In genomic region chr2:31134450-31134849, GRCh38 we compare ENCODE assay signal across 18 cellular contexts. TPM values are rescaled to one million over a fixed set of nuclear protein-coding genes. Genes with fewer than 3 reads are reported as not detected.
A peak's percentile ranks its signal among the peaks of the same experiment; 100 is the strongest.
DNase-seq lines count a peak whose midpoint lies in the region; ATAC-seq and TF ChIP-seq lines count a peak whose summit lies in the region.
"Had no signal": no experiment of that assay in that cellular context is flagged by ENCODE, and none has a peak within 500 bp of the region (broad histone marks: within the 10 kb centered on the region; RNA-seq: fewer than 3 reads in every experiment).

No MANE protein-coding gene starts in this region.

- H3K36me3 ChIP-seq in BLaER1 = 0 out of 2 replicates have a peak, but pooled peaks cover 7% of the 10 kb centered on the region
- H3K36me3 ChIP-seq in OCI-LY3 (replicated peaks; ENCODE audit: low read depth, low read length) = peaks cover 23% of the 10 kb centered on the region
- no peaks in the 10 kb centered on the region for H3K36me3 ChIP-seq in esophagus muscularis mucosa
- H3K36me3 ChIP-seq: BE2C had no signal

- TF ChIP-seq EP300 in esophagus muscularis mucosa (IDR thresholded peaks at IDR 0.05) = no peak

- H3K4me1 Mint-ChIP-seq in stimulated activated effector memory CD8-positive, alpha-beta T cell treated with anti-CD3 and anti-CD28 coated beads, Interleukin-12 subunit alpha, Interleukin-12 subunit beta, amount 100 ng/mL, for 72 hours = peaks cover 8% of the 10 kb centered on the region

- H3K4me3 ChIP-seq in BLaER1 (no peak overlapping the region), OCI-LY3 (ENCODE audit: low read length) (no peak overlapping the region), esophagus muscularis mucosa (no peak overlapping the region)
- H3K4me3 ChIP-seq: GM23338 had no signal

- peak; percentile 66 for DNase-seq in esophagus muscularis mucosa (ENCODE audit: extremely low spot score)
- peak; percentile 57 for DNase-seq in mesenteric fat pad (ENCODE audit: low spot score)
- no peak for DNase-seq in activated naive CD4-positive, alpha-beta T cell treated with anti-CD3 and anti-CD28 coated beads, Interleukin-2, amount 50 U/mL, for 16 hours
- DNase-seq in stimulated activated effector memory CD8-positive, alpha-beta T cell treated with anti-CD3 and anti-CD28 coated beads, Interleukin-12 subunit alpha, Interleukin-12 subunit beta, amount 100 ng/mL, for 72 hours (ENCODE audit: low spot score in 2 of 2) = no peak
- no peak for DNase-seq in AG08396 (ENCODE audit: low spot score)
- DNase-seq: AML-193; BE2C; Caco-2; CD4-positive, CD25-positive, alpha-beta regulatory T cell; CD8-positive, alpha-beta T cell; DMS153; DND-41; H9 had no signal

- H3K36me3 Mint-ChIP-seq in stimulated activated effector memory CD8-positive, alpha-beta T cell treated with anti-CD3 and anti-CD28 coated beads, Interleukin-12 subunit alpha, Interleukin-12 subunit beta, amount 100 ng/mL, for 72 hours = no peaks in the 10 kb centered on the region
- H3K36me3 Mint-ChIP-seq: CD4-positive, CD25-positive, alpha-beta regulatory T cell; CD8-positive, alpha-beta T cell had no signal

- TF ChIP-seq CTCF in OCI-LY3 (IDR thresholded peaks at IDR 0.05; ENCODE audit: low read depth, low read length) = no peak
- no peak for TF ChIP-seq CTCF in esophagus muscularis mucosa (IDR thresholded peaks at IDR 0.05)

- no peak for TF ChIP-seq POLR2A in esophagus muscularis mucosa (IDR thresholded peaks at IDR 0.05; ENCODE audit: low read depth)

- H4K20me1 ChIP-seq in BLaER1 (peaks cover 70% of the 10 kb centered on the region), OCI-LY3 (ENCODE audit: insufficient read depth, low read length) (peaks cover 73% of the 10 kb centered on the region)

- H3K27ac ChIP-seq in BLaER1 (peak overlapping the region; percentile 14; the same call in 1 of the 2 replicates), OCI-LY3 (ENCODE audit: low read length) (no peak overlapping the region), esophagus muscularis mucosa (replicated peaks in 1 of 4) (no peak overlapping the region)
- H3K27ac ChIP-seq: 22Rv1, C4-2B had no signal

- peaks cover 87% of the 10 kb centered on the region for H3K79me2 ChIP-seq in OCI-LY3 (ENCODE audit: low read length)

- H2AFZ ChIP-seq in OCI-LY3 (ENCODE audit: low read depth, low read length) = no peak overlapping the region
- H2AFZ ChIP-seq: GM23338 had no signal

- 76% methylated on average over 5 of the region's 5 CpGs for WGBS in esophagus muscularis mucosa

- no peaks in the 10 kb centered on the region for H3K27me3 ChIP-seq in BLaER1
- H3K27me3 ChIP-seq in OCI-LY3 (ENCODE audit: low read depth, low read length) = no peaks in the 10 kb centered on the region
- peaks cover 0 to 63% (median 28%) of the 10 kb centered on the region in 4 donors for H3K27me3 ChIP-seq in esophagus muscularis mucosa

- no peak overlapping the region for H3K4me3 Mint-ChIP-seq in stimulated activated effector memory CD8-positive, alpha-beta T cell treated with anti-CD3 and anti-CD28 coated beads, Interleukin-12 subunit alpha, Interleukin-12 subunit beta, amount 100 ng/mL, for 72 hours
- H3K4me3 Mint-ChIP-seq: CD4-positive, CD25-positive, alpha-beta regulatory T cell; CD8-positive, alpha-beta T cell; GM23338; H9 had no signal

- no peak overlapping the region for H3K9ac ChIP-seq in BLaER1
- no peak overlapping the region for H3K9ac ChIP-seq in OCI-LY3 (ENCODE audit: low read length)

- H3K4me1 ChIP-seq in BLaER1 (peaks cover 84% of the 10 kb centered on the region), OCI-LY3 (ENCODE audit: low read length) (peaks cover 50% of the 10 kb centered on the region), esophagus muscularis mucosa (peaks cover 12 to 23% (median 23%) of the 10 kb centered on the region in 4 donors)
- H3K4me1 ChIP-seq: Caco-2 had no signal

- intact Hi-C loops in esophagus muscularis mucosa (cut with DNase I) = no loop called here

- no peak overlapping the region for H3K27ac Mint-ChIP-seq in stimulated activated effector memory CD8-positive, alpha-beta T cell treated with anti-CD3 and anti-CD28 coated beads, Interleukin-12 subunit alpha, Interleukin-12 subunit beta, amount 100 ng/mL, for 72 hours
- H3K27ac Mint-ChIP-seq: CD4-positive, CD25-positive, alpha-beta regulatory T cell; CD8-positive, alpha-beta T cell; GM23338; H9 had no signal

- no peak for ATAC-seq in stimulated activated effector memory CD8-positive, alpha-beta T cell treated with anti-CD3 and anti-CD28 coated beads, Interleukin-12 subunit alpha, Interleukin-12 subunit beta, amount 100 ng/mL, for 72 hours
- ATAC-seq: CD8-positive, alpha-beta T cell; GM23338 had no signal

- no peaks in the 10 kb centered on the region for H3K9me3 ChIP-seq in BLaER1
- H3K9me3 ChIP-seq in OCI-LY3 (ENCODE audit: insufficient read depth, low read length) = no peaks in the 10 kb centered on the region
- no peaks in the 10 kb centered on the region for H3K9me3 ChIP-seq in esophagus muscularis mucosa
- H3K9me3 ChIP-seq: BE2C, Caco-2 had no signal

- H3K4me2 ChIP-seq in BLaER1 (peak overlapping the region; percentile 92), OCI-LY3 (ENCODE audit: low read length) (peak overlapping the region; percentile 9; the same call in 1 of the 2 replicates)

- no peaks in the 10 kb centered on the region for H3K9me3 Mint-ChIP-seq in stimulated activated effector memory CD8-positive, alpha-beta T cell treated with anti-CD3 and anti-CD28 coated beads, Interleukin-12 subunit alpha, Interleukin-12 subunit beta, amount 100 ng/mL, for 72 hours
- H3K9me3 Mint-ChIP-seq: CD8-positive, alpha-beta T cell; GM23338 had no signal

RNA-seq across cellular contexts. Expression of gene GALNT14, which starts 3.8 kb away (rescaled TPM):
- total RNA-seq in esophagus muscularis mucosa (1 to 10 TPM in 1 of 4 donors, under 1 TPM in 2, not detected in 1; 0.33 to 1.0 (median 0.80) TPM), mesenteric fat pad (3.4 TPM)
- total RNA-seq: Caco-2; CD4-positive, CD25-positive, alpha-beta regulatory T cell; CD8-positive, alpha-beta T cell had no signal

Comparison
In these comparisons a context has a peak if more than half of its experiments do, and no peak if none do; other contexts are left out.
1. DNase-seq: peak in esophagus muscularis mucosa (single experiment) and mesenteric fat pad (single experiment); none in activated naive CD4-positive, alpha-beta T cell treated with anti-CD3 and anti-CD28 coated beads, Interleukin-2, amount 50 U/mL, for 16 hours (single experiment), stimulated activated effector memory CD8-positive, alpha-beta T cell treated with anti-CD3 and anti-CD28 coated beads, Interleukin-12 subunit alpha, Interleukin-12 subunit beta, amount 100 ng/mL, for 72 hours (0 of 2) and AG08396 (single experiment).